ENCODE assay signal across 27 cellular contexts in the genomic region with DNA sequence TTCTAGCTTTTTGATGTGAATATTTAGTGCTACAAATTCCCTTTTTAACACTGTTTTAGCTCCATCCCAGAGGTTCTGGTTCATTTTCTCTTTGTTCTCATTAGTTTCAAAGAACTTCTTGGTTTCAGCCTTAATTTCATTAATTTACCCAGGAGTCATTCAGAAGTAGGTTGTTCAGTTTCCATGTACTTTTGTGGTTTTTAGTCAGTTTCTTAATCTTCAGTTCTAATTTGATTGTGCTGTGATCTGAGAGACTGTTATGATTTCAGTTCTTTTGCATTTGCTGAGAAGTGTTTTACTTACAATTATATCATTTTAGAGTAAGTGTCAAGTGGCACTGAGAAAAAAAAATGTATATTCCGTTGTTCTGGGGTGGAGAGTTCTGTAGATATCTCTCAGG.
"Had no signal": no experiment of that assay in that cellular context is flagged by ENCODE, and none has a peak within 500 bp of the region (broad histone marks: within the 10 kb centered on the region; RNA-seq: fewer than 3 reads in every experiment).

No MANE protein-coding gene starts in this region.

- H3K9me3 ChIP-seq: right atrium auricular region, thoracic aorta had no signal

- H3K27me3 ChIP-seq: breast epithelium, neural progenitor cell, right atrium auricular region had no signal

- H3K27me3 Mint-ChIP-seq: naive B cell had no signal

- DNase-seq: activated CD4-positive, alpha-beta T cell treated with anti-CD3 and anti-CD28 coated beads for 48 hours; activated CD4-positive, alpha-beta T cell treated with anti-CD3 and anti-CD28 coated beads, Interleukin-2, amount 50 U/mL, for 48 hours; activated CD4-positive, CD25-positive, alpha-beta regulatory T cell; activated gamma-delta T cell; activated naive CD4-positive, alpha-beta T cell treated with anti-CD3 and anti-CD28 coated beads, Interleukin-2, amount 10 ng/mL, durations not matched to agents 7 days and 5 days; central memory CD4-positive, alpha-beta T cell; endodermal cell; foreskin fibroblast; head of caudate nucleus; hippocampal formation; left cardiac atrium; left ventricle myocardium superior; naive B cell; occipital lobe; stimulated activated CD4-positive, alpha-beta T cell treated with anti-CD3 and anti-CD28 coated beads, Interleukin-1b, Interleukin-23, amount 100 ng/mL, for 48 hours; stimulated activated naive CD4-positive, alpha-beta T cell; trophoblast cell had no signal

- H3K27ac ChIP-seq: breast epithelium, neural progenitor cell, parathyroid adenoma, right atrium auricular region, thoracic aorta had no signal

- H3K9me3 Mint-ChIP-seq: activated naive CD4-positive, alpha-beta T cell treated with anti-CD3 and anti-CD28 coated beads, Interleukin-2, amount 10 ng/mL, durations not matched to agents 7 days and 5 days; activated T-helper 1 cell treated with anti-CD3 and anti-CD28 coated beads, Interleukin-12 subunit alpha, Interleukin-12 subunit beta, Interleukin-2, Interleukin-4 antibody, amounts not matched to agents 30 ng/mL and 10 ng/mL and 1 ng/mL, durations not matched to agents 14 hours and 24 hours and 36 hours had no signal

- H3K36me3 Mint-ChIP-seq: activated naive CD4-positive, alpha-beta T cell treated with anti-CD3 and anti-CD28 coated beads, Interleukin-2, amount 10 ng/mL, durations not matched to agents 7 days and 5 days; mesothelial cell of epicardium; neural progenitor cell had no signal

- H3K36me3 ChIP-seq: breast epithelium, neural progenitor cell, right atrium auricular region, thoracic aorta had no signal

- H3K4me3 ChIP-seq: breast epithelium, neural progenitor cell, right atrium auricular region, smooth muscle cell, thoracic aorta had no signal

- ATAC-seq: esophagus mucosa, left cardiac atrium, left ventricle myocardium superior had no signal

- H3K27ac Mint-ChIP-seq: activated naive CD4-positive, alpha-beta T cell treated with anti-CD3 and anti-CD28 coated beads, Interleukin-2, amount 10 ng/mL, durations not matched to agents 7 days and 5 days; activated T-helper 1 cell treated with anti-CD3 and anti-CD28 coated beads, Interleukin-12 subunit alpha, Interleukin-12 subunit beta, Interleukin-2, Interleukin-4 antibody, amounts not matched to agents 30 ng/mL and 10 ng/mL and 1 ng/mL, durations not matched to agents 14 hours and 24 hours and 36 hours; dendritic cell treated with granulocyte-macrophage colony-stimulating factor and Interleukin-4, amounts not matched to agents 40 ng/mL and 50 ng/mL, for 4 days; endodermal cell; mesothelial cell of epicardium; neural progenitor cell had no signal

- H3K4me3 Mint-ChIP-seq: activated naive CD4-positive, alpha-beta T cell treated with anti-CD3 and anti-CD28 coated beads, Interleukin-2, amount 10 ng/mL, durations not matched to agents 7 days and 5 days; activated T-helper 1 cell treated with anti-CD3 and anti-CD28 coated beads, Interleukin-12 subunit alpha, Interleukin-12 subunit beta, Interleukin-2, Interleukin-4 antibody, amounts not matched to agents 30 ng/mL and 10 ng/mL and 1 ng/mL, durations not matched to agents 14 hours and 24 hours and 36 hours; dendritic cell treated with granulocyte-macrophage colony-stimulating factor and Interleukin-4, amounts not matched to agents 40 ng/mL and 50 ng/mL, for 4 days; endodermal cell; mesothelial cell of epicardium; naive B cell; neural progenitor cell had no signal

- H3K4me1 Mint-ChIP-seq: neural progenitor cell had no signal

- H3K4me1 ChIP-seq: breast epithelium, neural progenitor cell, parathyroid adenoma, right atrium auricular region had no signal
